Comparison of ENCODE assay signal across 8 cellular contexts in the genomic region with DNA sequence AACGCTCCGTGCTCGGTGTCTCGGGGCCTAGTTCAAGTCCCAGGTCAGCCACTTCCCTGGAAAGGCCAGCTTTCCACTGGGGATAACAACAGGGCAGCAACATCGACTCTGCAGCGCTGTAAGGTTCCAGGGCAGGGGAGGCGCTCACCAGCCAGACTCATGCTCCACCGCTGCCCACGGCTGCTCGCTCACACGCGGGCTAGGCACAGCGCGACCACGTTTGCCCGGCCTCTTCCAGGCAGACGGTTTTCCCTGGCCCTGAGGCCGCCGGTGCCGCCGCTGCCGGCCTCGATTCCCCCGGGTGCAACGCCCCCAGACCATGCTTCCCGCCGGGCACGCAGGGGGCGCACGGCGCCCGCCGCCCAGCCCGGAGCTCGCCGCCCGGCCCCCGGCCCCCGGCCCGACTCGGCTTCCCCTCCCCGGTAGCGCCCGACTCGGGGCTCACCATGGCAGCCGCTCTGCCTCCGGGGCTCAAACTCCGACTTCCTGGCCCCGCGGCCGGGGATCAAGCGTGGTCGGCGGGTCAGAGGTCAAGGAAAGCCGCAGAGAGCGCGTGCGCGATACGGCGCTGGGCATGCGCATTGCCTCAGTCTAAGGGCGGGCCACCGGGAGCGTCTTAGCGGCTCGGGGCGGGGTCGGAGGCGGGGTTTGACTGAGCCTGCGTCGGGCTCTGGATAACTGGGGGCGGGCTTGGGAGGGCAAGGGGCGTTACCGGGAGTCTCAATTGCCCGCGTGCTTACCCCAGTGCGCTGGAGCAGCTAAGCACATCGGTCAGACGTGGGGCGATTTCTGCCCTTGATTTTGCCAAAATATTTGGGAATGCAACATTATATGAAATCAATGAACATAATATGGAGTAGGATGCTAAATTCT. TPM values are rescaled to one million over a fixed set of nuclear protein-coding genes. Genes with fewer than 3 reads are reported as not detected.
A peak's percentile ranks its signal among the peaks of the same experiment; 100 is the strongest.
DNase-seq lines count a peak whose midpoint lies in the region; ATAC-seq and TF ChIP-seq lines count a peak whose summit lies in the region.

A gene (minus strand): TSS at position 535 of the 873 bp plus-strand sequence. CDS start 87 bp downstream, at position 448.

- peaks cover 20% of the 10 kb centered on the region for H3F3A ChIP-seq in SK-N-SH (replicated peaks; ENCODE audit: insufficient read depth)

- H2AFZ ChIP-seq in SK-N-SH (ENCODE audit: low read depth): peak within 1 kb of the TSS; percentile 42; the same call in 1 of the 2 replicates
- H2AFZ ChIP-seq in osteoblast (ENCODE audit: low read length): peak within 1 kb of the TSS; percentile 80

- ATAC-seq in HG02610 (IDR thresholded peaks at IDR 0.05; ENCODE audit: unreplicated experiment): peak; percentile 88

- WGBS in SK-N-SH (ENCODE audit: low lambda C conversion rate): 4% methylated on average over 11 of the region's 81 CpGs
- WGBS in testis, 2 donors: 0 to 1% methylated on average over 23 to 80 of the region's 81 CpGs

- DNase-seq in GM10248 (ENCODE audit: extremely low spot score) (peak; percentile 98), NCI-H1092 (lab: John Stamatoyannopoulos, UW) (peak; percentile 96), SK-N-SH (peak; percentile 99), glomerular visceral epithelial cell (ENCODE audit: extremely low spot score) (peak; percentile 95), osteoblast (ENCODE audit: insufficient read length, low spot score, missing footprints) (peak; percentile 99), testis (peak; percentile 97)
- DNase-seq in activated naive CD4-positive, alpha-beta T cell treated with anti-CD3 and anti-CD28 coated beads, Interleukin-2, amount 50 U/mL, for 16 hours: peak; percentile 98

- H3K4me3 ChIP-seq in SK-N-SH (ENCODE audit: low read depth in 2 of 2, low read length in 1 of 2): peak within 1 kb of the TSS; percentile 67 to 85
- H3K4me3 ChIP-seq in osteoblast (ENCODE audit: insufficient read depth, low read length): peak within 1 kb of the TSS; percentile 86
- peak within 1 kb of the TSS; percentile 75 to 91 for H3K4me3 ChIP-seq in testis

- intact Hi-C loops in testis (cut with DNase I; ENCODE audit: low total_unique reads): no loop called here

- no peaks in the 10 kb centered on the region for H3K36me3 ChIP-seq in SK-N-SH (replicated peaks in 1 of 2; ENCODE audit: control insufficient read depth in 1 of 2, insufficient read depth in 2 of 2, low read length in 1 of 2)
- no peaks in the 10 kb centered on the region for H3K36me3 ChIP-seq in osteoblast (ENCODE audit: insufficient read depth, low read length)
- no peaks in the 10 kb centered on the region for H3K36me3 ChIP-seq in testis (ENCODE audit: low read depth, missing control alignments)

- no peaks in the 10 kb centered on the region for H3K9me3 ChIP-seq in SK-N-SH
- no peaks in the 10 kb centered on the region for H3K9me3 ChIP-seq in osteoblast (ENCODE audit: low read depth, low read length)
- H3K9me3 ChIP-seq in testis: no peaks in the 10 kb centered on the region

- no peak for TF ChIP-seq POLR2A in testis (IDR thresholded peaks at IDR 0.05)

- H3K4me2 ChIP-seq in SK-N-SH: peak within 1 kb of the TSS; percentile 93
- H3K4me2 ChIP-seq in osteoblast (ENCODE audit: insufficient read depth, low read length): peak within 1 kb of the TSS; percentile 85

- TF ChIP-seq RAD21 in SK-N-SH (IDR thresholded peaks at IDR 0.05; ENCODE audit: low read length): no peak

- TF ChIP-seq CTCF in GM10248 (IDR thresholded peaks at IDR 0.05; ENCODE audit: control extremely low read depth, extremely low read depth, low read depth, missing control alignments) (no peak), SK-N-SH (IDR thresholded peaks at IDR 0.05) (0 out of 2 replicates have a peak, but pooled peaks have one; percentile 20), osteoblast (IDR thresholded peaks at IDR 0.05; ENCODE audit: extremely low read depth, low read depth, low read length) (no peak), testis (IDR thresholded peaks at IDR 0.05) (no peak)

- H3K27me3 ChIP-seq in SK-N-SH (ENCODE audit: insufficient read depth) (no peaks in the 10 kb centered on the region), osteoblast (ENCODE audit: insufficient read depth, low read length) (no peaks in the 10 kb centered on the region), testis (no peaks in the 10 kb centered on the region)

- CTCF ChIA-PET in GM10248 (lab: Yijun Ruan, JAX) (interaction anchor here (0.7 to 3.6 kb wide), 12 partner anchors 8 to 368 kb away, joined by 3 to 14 read pairs (median 5); no protein-coding TSS in a partner anchor), SK-N-SH (lab: Yijun Ruan, JAX) (interaction anchor here (0.6 to 13.0 kb wide), 15 partner anchors 9 to 151 kb away, joined by 3 to 205 read pairs (median 5); a partner anchor contains a TSS)

- H3K27ac ChIP-seq in SK-N-SH (ENCODE audit: low read depth in 2 of 2, low read length in 1 of 2) (peak within 1 kb of the TSS; percentile 59 to 83), osteoblast (ENCODE audit: low read depth, low read length) (peak within 1 kb of the TSS; percentile 70), testis (peak within 1 kb of the TSS; percentile 68 to 88)

- POLR2A ChIA-PET in GM10248 (lab: Yijun Ruan, JAX): no interaction called here
- POLR2A ChIA-PET in SK-N-SH (lab: Yijun Ruan, JAX): interaction anchor here (0.9 to 1.8 kb wide), 5 partner anchors 10 to 79 kb away, joined by 3 to 5 read pairs (median 4); a partner anchor contains a TSS

- H3K79me2 ChIP-seq in SK-N-SH (ENCODE audit: insufficient read depth) (peaks cover 50% of the 10 kb centered on the region), osteoblast (ENCODE audit: insufficient read depth, low read length) (peaks cover 39% of the 10 kb centered on the region)

- no peak for TF ChIP-seq EP300 in SK-N-SH (IDR thresholded peaks at IDR 0.05; ENCODE audit: borderline replicate concordance in 1 of 2, low read depth in 1 of 2, low read length in 1 of 2)

- H3K9me2 ChIP-seq in SK-N-SH: no peaks in the 10 kb centered on the region

- H4K20me1 ChIP-seq in SK-N-SH (ENCODE audit: insufficient read depth): peaks cover 23% of the 10 kb centered on the region
- peaks cover 16% of the 10 kb centered on the region for H4K20me1 ChIP-seq in osteoblast (ENCODE audit: insufficient read depth, low read length)

- peak within 1 kb of the TSS; percentile 78 for H3K9ac ChIP-seq in SK-N-SH

- H3K4me1 ChIP-seq in SK-N-SH (ENCODE audit: control insufficient read depth in 1 of 2, insufficient read depth in 2 of 2, low read depth in 1 of 2, low read length in 1 of 2) (peaks cover 3 to 10% of the 10 kb centered on the region in 2 experiments; a peak in 3 of 4 replicates), osteoblast (ENCODE audit: insufficient read depth, low read length) (peaks cover 21% of the 10 kb centered on the region), testis (peaks cover 27% of the 10 kb centered on the region)

TF ChIP-seq in SK-N-SH, 30 proteins besides CTCF, POLR2A, EP300 and RAD21 (continues in another document):
- TF ChIP-seq POLR2AphosphoS5 (IDR thresholded peaks at IDR 0.05; ENCODE audit: low read depth, low read length): peak; percentile 46; the same call in 1 of the 2 replicates
- TF ChIP-seq RCOR1 (IDR thresholded peaks at IDR 0.05; ENCODE audit: low read length): no peak
- TF ChIP-seq TAF1 (IDR thresholded peaks at IDR 0.05; ENCODE audit: borderline replicate concordance, low read depth, low read length): no peak
- peak; percentile 91 for TF ChIP-seq MXI1 (IDR thresholded peaks at IDR 0.05; ENCODE audit: low read depth, low read length)
- no peak for TF ChIP-seq NFIC (IDR thresholded peaks at IDR 0.05; ENCODE audit: borderline replicate concordance)
- no peak for TF ChIP-seq RXRA (IDR thresholded peaks at IDR 0.05; ENCODE audit: borderline replicate concordance, low read depth)
- TF ChIP-seq RFX5 (IDR thresholded peaks at IDR 0.05; ENCODE audit: low read length): no peak
- TF ChIP-seq, protein P1, sequence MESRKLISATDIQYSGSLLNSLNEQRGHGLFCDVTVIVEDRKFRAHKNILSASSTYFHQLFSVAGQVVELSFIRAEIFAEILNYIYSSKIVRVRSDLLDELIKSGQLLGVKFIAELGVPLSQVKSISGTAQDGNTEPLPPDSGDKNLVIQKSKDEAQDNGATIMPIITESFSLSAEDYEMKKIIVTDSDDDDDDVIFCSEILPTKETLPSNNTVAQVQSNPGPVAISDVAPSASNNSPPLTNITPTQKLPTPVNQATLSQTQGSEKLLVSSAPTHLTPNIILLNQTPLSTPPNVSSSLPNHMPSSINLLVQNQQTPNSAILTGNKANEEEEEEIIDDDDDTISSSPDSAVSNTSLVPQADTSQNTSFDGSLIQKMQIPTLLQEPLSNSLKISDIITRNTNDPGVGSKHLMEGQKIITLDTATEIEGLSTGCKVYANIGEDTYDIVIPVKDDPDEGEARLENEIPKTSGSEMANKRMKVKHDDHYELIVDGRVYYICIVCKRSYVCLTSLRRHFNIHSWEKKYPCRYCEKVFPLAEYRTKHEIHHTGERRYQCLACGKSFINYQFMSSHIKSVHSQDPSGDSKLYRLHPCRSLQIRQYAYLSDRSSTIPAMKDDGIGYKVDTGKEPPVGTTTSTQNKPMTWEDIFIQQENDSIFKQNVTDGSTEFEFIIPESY (IDR thresholded peaks at IDR 0.05; ENCODE audit: borderline replicate concordance, low read depth): no peak
- TF ChIP-seq FOXM1 (IDR thresholded peaks at IDR 0.05; ENCODE audit: low read depth): no peak
- TF ChIP-seq SIN3A (IDR thresholded peaks at IDR 0.05; ENCODE audit: borderline replicate concordance, low read depth, low read length): no peak
- no peak for TF ChIP-seq ELF1 (IDR thresholded peaks at IDR 0.05)
- no peak for TF ChIP-seq EZH2phosphoT487 (IDR thresholded peaks at IDR 0.05; ENCODE audit: borderline replicate concordance, low read depth)

RNA-seq across cellular contexts. Expression of the gene that starts here (rescaled TPM):
- polyA plus RNA-seq in SK-N-SH (2012; rRNA removed): 96.3 and 96.4 TPM in 2 replicates
- polyA plus RNA-seq in SK-N-SH (2012; cell fraction: cytosol; rRNA removed): 52.4 and 75.8 TPM in 2 replicates
- polyA plus RNA-seq in SK-N-SH (2012; cell fraction: nucleus; rRNA removed): 95.5 and 121 TPM in 2 replicates
- total RNA-seq in osteoblast: 17.4 and 18.6 TPM in 2 replicates
- 100 to 1,000 TPM; 126 to 148 TPM for total RNA-seq in testis
- polyA plus RNA-seq in testis (ENCODE audit: insufficient read depth, low read depth, low replicate concordance): 61.8 TPM

Comparison
In these comparisons a context has a peak if more than half of its experiments do, and no peak if none do; other contexts are left out.
1. Peak in every context shown above with its lines: DNase-seq, ATAC-seq, H3K4me3 ChIP-seq and H3K27ac ChIP-seq.